In the genomic region with DNA sequence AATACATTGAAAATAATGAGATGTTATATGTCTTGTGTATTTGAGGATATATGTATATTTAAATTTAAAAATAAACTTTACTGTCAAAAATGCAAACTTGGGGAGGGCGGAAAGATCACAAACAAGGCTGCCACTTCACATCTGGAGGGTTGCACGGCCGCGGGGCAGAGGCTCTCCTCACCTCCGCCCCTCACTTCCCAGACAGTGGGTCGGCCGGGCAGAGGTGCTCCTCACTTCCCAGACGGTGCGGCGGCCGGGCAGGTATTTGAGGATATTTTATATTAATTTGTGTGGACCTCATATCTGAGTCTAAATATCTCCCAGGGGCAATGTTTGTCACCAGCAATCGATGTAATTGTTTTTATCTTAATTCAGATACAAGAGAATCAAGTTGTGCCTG, we compare ENCODE assay signal across 10 cellular contexts. TPM values are rescaled to one million over a fixed set of nuclear protein-coding genes. Genes with fewer than 3 reads are reported as not detected.
"Had no signal": no experiment of that assay in that cellular context is flagged by ENCODE, and none has a peak within 500 bp of the region (broad histone marks: within the 10 kb centered on the region; RNA-seq: fewer than 3 reads in every experiment).

No MANE protein-coding gene starts in this region.

- H3K27me3 Mint-ChIP-seq: IgD-negative memory B cell had no signal

- DNase-seq: H7, HFFc6, KBM-7 had no signal

- H3K4me2 ChIP-seq: GM23338 had no signal

- H3K27ac Mint-ChIP-seq: GM23338, HFFc6, IgD-negative memory B cell had no signal

- H3K36me3 Mint-ChIP-seq: IgD-negative memory B cell had no signal

- ATAC-seq: GM23338, HCT116, HepG2 had no signal

- H3K9me3 Mint-ChIP-seq: GM23338, IgD-negative memory B cell had no signal

- H3K9me3 ChIP-seq: HAP-1 had no signal

- FAIRE-seq: H1, HepG2 had no signal

- H3K4me3 ChIP-seq: GM23338, HAP-1 had no signal

- H3K36me3 ChIP-seq: HAP-1 had no signal

- H3K4me3 Mint-ChIP-seq: GM23338, HFFc6, IgD-negative memory B cell had no signal

RNA-seq across cellular contexts. Expression of a gene that starts 3.7 kb away (rescaled TPM):
- total RNA-seq: GM23338, H1, HepG2, HFFc6, HT-29 had no signal
- polyA plus RNA-seq: GM23338, H1, HepG2, IgD-negative memory B cell had no signal
